In the genomic region with DNA sequence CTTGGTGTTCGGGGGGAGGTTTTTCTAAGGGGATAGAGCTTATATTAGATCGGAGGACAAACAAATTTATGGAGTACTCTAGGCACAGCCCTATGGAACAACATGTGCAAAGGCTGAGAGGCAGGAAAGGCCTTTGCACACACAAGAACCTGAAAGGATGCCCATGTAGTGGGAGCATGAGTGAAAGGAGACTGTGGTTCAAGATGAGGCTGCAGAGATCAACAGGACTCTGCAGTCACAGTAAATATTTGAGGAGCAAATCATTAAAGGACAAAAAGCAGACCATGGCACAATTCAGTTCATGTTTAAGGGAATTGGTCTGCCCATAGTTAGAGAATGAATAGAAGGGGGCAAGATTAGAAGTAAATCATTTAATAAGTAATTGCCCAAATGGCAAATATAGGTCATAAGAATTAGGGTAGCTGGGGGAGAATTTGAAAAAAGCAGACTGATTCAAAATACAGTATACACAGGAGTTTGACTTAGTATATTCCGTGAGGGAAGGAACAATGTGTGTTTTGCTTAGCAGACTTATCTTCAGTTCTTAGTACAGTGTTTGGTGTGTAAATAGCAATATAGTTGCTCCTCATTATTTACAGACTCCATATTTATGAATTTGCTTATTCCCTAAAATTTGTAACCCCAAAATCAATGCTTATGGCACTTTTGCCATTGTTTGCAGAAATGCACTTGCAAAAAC, we compare ENCODE assay signal across 21 cellular contexts.
"Had no signal": no experiment of that assay in that cellular context is flagged by ENCODE, and none has a peak within 500 bp of the region (broad histone marks: within the 10 kb centered on the region; RNA-seq: fewer than 3 reads in every experiment).

No MANE protein-coding gene starts in this region.

- H3K79me2 ChIP-seq: hepatocyte, parathyroid adenoma had no signal

- H3K36me3 ChIP-seq: heart right ventricle, lower lobe of right lung, sigmoid colon, spleen, tibial nerve, uterus had no signal

- FAIRE-seq: small intestine had no signal

- ATAC-seq: heart right ventricle; left ventricle myocardium superior; lower lobe of right lung; naive thymus-derived CD8-positive, alpha-beta T cell; right cardiac atrium; stimulated activated memory B cell treated with anti-CD40 and anti-IgM and Interleukin-4, amounts not matched to agents 10 μg/mL and 1 μg/mL and 100 μg/mL, for 72 hours; stimulated activated naive CD8-positive, alpha-beta T cell treated with anti-CD3 and anti-CD28 coated beads, Interleukin-15, amount 100 ng/mL, for 72 hours had no signal

- H3K27me3 ChIP-seq: hepatocyte, sigmoid colon, spleen, tibial nerve, uterus had no signal

- H3K4me2 ChIP-seq: hepatocyte had no signal

- H3K27ac ChIP-seq: heart right ventricle, hepatocyte, lower lobe of right lung, parathyroid adenoma, sigmoid colon, spleen, tibial nerve, uterus had no signal

- H3K9me3 ChIP-seq: lower lobe of right lung, sigmoid colon, tibial nerve, uterus had no signal

- H2AFZ ChIP-seq: hepatocyte, parathyroid adenoma had no signal

- H3K9ac ChIP-seq: parathyroid adenoma had no signal

- H3K4me1 ChIP-seq: heart right ventricle, lower lobe of right lung, parathyroid adenoma, sigmoid colon, spleen, tibial nerve, uterus had no signal

- H3K4me3 ChIP-seq: heart right ventricle, hepatocyte, lower lobe of right lung, sigmoid colon, spleen, tibial nerve, uterus had no signal

- DNase-seq: heart right ventricle; islet precursor cell; left ventricle myocardium superior; lower lobe of right lung; mammary epithelial cell; mesenchymal stem cell; naive thymus-derived CD8-positive, alpha-beta T cell; nucleus accumbens; right cardiac atrium; sigmoid colon; small intestine; spleen; stimulated activated CD4-positive, alpha-beta T cell treated with anti-CD3 and anti-CD28 coated beads, Interleukin-4, amount 100 ng/mL, for 24 hours; stimulated activated naive CD4-positive, alpha-beta T cell treated with Interleukin-2 at 50 U/mL for 16 hours; stimulated activated naive CD8-positive, alpha-beta T cell treated with anti-CD3 and anti-CD28 coated beads, Interleukin-15, amount 100 ng/mL, for 72 hours; substantia nigra; uterus had no signal
